13 cellular contexts compared by ENCODE assay signal in the genomic region with DNA sequence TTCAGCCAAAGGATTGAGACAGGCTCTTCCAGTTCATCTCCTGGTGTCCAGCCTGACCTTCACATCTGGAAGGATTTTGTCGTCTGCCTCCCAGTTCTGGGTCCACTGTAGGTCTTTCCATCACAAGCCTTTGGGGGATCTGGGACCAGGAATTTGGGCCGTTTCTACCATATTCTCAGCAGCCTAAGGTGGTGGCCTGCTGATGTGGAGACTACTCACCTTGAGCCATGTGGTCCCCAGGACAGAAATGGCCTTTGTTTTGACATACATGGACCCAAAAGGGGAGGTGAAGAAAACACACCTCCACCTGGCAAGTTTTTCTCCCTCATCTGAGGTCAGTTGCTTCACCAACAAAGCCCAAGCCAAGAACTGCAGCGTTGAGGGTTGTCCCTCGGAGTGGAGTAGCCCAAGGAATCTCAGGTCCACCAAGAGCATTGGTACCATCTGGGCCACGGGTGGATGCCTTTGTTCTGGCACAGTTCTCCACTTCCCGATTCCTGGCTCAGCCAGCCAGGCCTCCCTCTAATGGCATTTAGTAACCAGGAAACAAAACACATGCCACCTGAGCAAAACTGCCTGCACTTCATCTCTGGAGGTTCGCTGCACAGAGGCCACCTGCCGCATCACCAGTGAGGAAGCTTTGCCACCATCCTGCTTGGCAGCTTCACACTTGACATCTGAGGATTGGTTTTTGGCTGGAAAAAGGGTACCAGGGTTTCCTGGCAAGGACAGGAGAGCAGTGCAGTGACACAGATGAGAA. TPM values are rescaled to one million over a fixed set of nuclear protein-coding genes. Genes with fewer than 3 reads are reported as not detected.
"Had no signal": no experiment of that assay in that cellular context is flagged by ENCODE, and none has a peak within 500 bp of the region (broad histone marks: within the 10 kb centered on the region; RNA-seq: fewer than 3 reads in every experiment).

No MANE protein-coding gene starts in this region.

- H3K4me1 Mint-ChIP-seq: mesothelial cell of epicardium had no signal

- ATAC-seq: activated CD4-positive, CD25-positive, alpha-beta regulatory T cell treated with anti-CD3 and anti-CD28 coated beads, Interleukin-2, amount 50 U/mL, for 24 hours; gastroesophageal sphincter; right lobe of liver; stimulated activated naive CD8-positive, alpha-beta T cell treated with anti-CD3 and anti-CD28 coated beads, Interleukin-15, Interleukin-2, amounts not matched to agents 100 U/mL and 50 U/mL, for 24 hours had no signal

- H3K27ac Mint-ChIP-seq: activated naive CD4-positive, alpha-beta T cell treated with anti-CD3 and anti-CD28 coated beads for 36 hours; mesothelial cell of epicardium had no signal

- H3K4me3 Mint-ChIP-seq: activated naive CD4-positive, alpha-beta T cell treated with anti-CD3 and anti-CD28 coated beads for 36 hours; mesothelial cell of epicardium had no signal

- DNase-seq: activated naive CD4-positive, alpha-beta T cell treated with anti-CD3 and anti-CD28 coated beads for 36 hours; effector memory CD4-positive, alpha-beta T cell; kidney; stimulated activated naive CD8-positive, alpha-beta T cell treated with anti-CD3 and anti-CD28 coated beads, Interleukin-15, Interleukin-2, amounts not matched to agents 100 U/mL and 50 U/mL, for 24 hours; testis had no signal

- H3K9me3 Mint-ChIP-seq: activated naive CD4-positive, alpha-beta T cell treated with anti-CD3 and anti-CD28 coated beads for 36 hours; mesothelial cell of epicardium had no signal

- FAIRE-seq: astrocyte, kidney had no signal

RNA-seq across cellular contexts. Expression of a gene that starts 24.7 kb away (rescaled TPM):
- total RNA-seq: activated naive CD4-positive, alpha-beta T cell treated with anti-CD3 and anti-CD28 coated beads for 36 hours; astrocyte; cardiac muscle cell; gastroesophageal sphincter; lower leg skin; urinary bladder had no signal

RNA-seq across cellular contexts. Expression of a gene that starts 45.7 kb away (rescaled TPM):
- total RNA-seq: activated naive CD4-positive, alpha-beta T cell treated with anti-CD3 and anti-CD28 coated beads for 36 hours; gastroesophageal sphincter had no signal
